18 cellular contexts compared by ENCODE assay signal in genomic region chr15:100256096-100256984, GRCh38.
"Had no signal": no experiment of that assay in that cellular context is flagged by ENCODE, and none has a peak within 500 bp of the region (broad histone marks: within the 10 kb centered on the region; RNA-seq: fewer than 3 reads in every experiment).

No MANE protein-coding gene starts in this region.

- H3K4me3 ChIP-seq: cardiac muscle cell, lower lobe of right lung, thyroid gland had no signal

- H3K36me3 ChIP-seq: cardiac muscle cell, lower lobe of right lung, thyroid gland, WERI-Rb-1 had no signal

- H3K27me3 ChIP-seq: cardiac muscle cell, thyroid gland had no signal

- H3K27ac ChIP-seq: cardiac muscle cell, foreskin keratinocyte, lower lobe of right lung, thyroid gland, WERI-Rb-1 had no signal

- DNase-seq: activated CD4-positive, alpha-beta T cell treated with anti-CD3 and anti-CD28 coated beads, Interleukin-2, amount 50 U/mL, for 4 hours; activated naive CD4-positive, alpha-beta T cell treated with anti-CD3 and anti-CD28 coated beads, Interleukin-2, amount 10 ng/mL, durations not matched to agents 7 days and 5 days; activated T-cell treated with anti-CD3 and anti-CD28 coated beads for 4 hours; dermis blood vessel endothelial cell; effector memory CD4-positive, alpha-beta T cell; foreskin keratinocyte; kidney; lower lobe of right lung; retina; stimulated activated CD4-positive, alpha-beta T cell treated with anti-CD3 and anti-CD28 coated beads, Interleukin-2, amount 100 ng/mL, for 48 hours; stimulated activated CD8-positive, alpha-beta memory T cell treated with anti-CD3 and anti-CD28 coated beads, Interleukin-4, amount 100 ng/mL, for 48 hours; stimulated activated naive CD4-positive, alpha-beta T cell; T-cell; thyroid gland; WERI-Rb-1 had no signal

- ATAC-seq: foreskin keratinocyte; lower lobe of right lung; naive thymus-derived CD4-positive, alpha-beta T cell; SK-N-SH treated with all-trans-retinoic acid at 6 μM for 48 hours; T-cell had no signal

- H3K4me1 ChIP-seq: foreskin keratinocyte, lower lobe of right lung had no signal

- H3K9me3 ChIP-seq: lower lobe of right lung, thyroid gland had no signal
